9 cellular contexts compared by ENCODE assay signal in genomic region chr6:99416892-99417767, GRCh38. TPM values are rescaled to one million over a fixed set of nuclear protein-coding genes. Genes with fewer than 3 reads are reported as not detected.
A peak's percentile ranks its signal among the peaks of the same experiment; 100 is the strongest.
DNase-seq lines count a peak whose midpoint lies in the region; ATAC-seq and TF ChIP-seq lines count a peak whose summit lies in the region.
"Had no signal": no experiment of that assay in that cellular context is flagged by ENCODE, and none has a peak within 500 bp of the region (broad histone marks: within the 10 kb centered on the region; RNA-seq: fewer than 3 reads in every experiment).

No MANE protein-coding gene starts in this region.

- POLR2A ChIA-PET in T-cell (lab: Charles Lee): interaction anchor here in 1 of 2 donors (0.7 to 1.8 kb wide), 2 partner anchors 15 to 149 kb away, joined by 3 to 5 read pairs; no protein-coding TSS in a partner anchor

- no peak overlapping the region for H3K27ac Mint-ChIP-seq in T-cell

- TF ChIP-seq CTCF in GM13976 (IDR thresholded peaks at IDR 0.05; ENCODE audit: borderline replicate concordance, control extremely low read depth, extremely low read depth, insufficient read depth, missing control alignments): no peak

- H3K4me3 Mint-ChIP-seq in T-cell: peak overlapping the region; percentile 13 to 51 (median 49)

- H3K4me1 Mint-ChIP-seq in T-cell: peaks cover 72 to 78% (median 76%) of the 10 kb centered on the region in 3 donors

- in situ Hi-C loops in GM13976 (cut with MboI; ENCODE audit: low sequenced_read_pairs, unreplicated experiment): no loop called here

- peaks cover 30% of the 10 kb centered on the region for H3K36me3 Mint-ChIP-seq in T-cell

- DNase-seq in GM13976 (ENCODE audit: low spot score): peak; percentile 21
- DNase-seq in T-cell: no peak
- no peak for DNase-seq in glomerular visceral epithelial cell (ENCODE audit: extremely low spot score)
- DNase-seq in cortex of kidney (lab: John Stamatoyannopoulos, UW): no peak
- no peak for DNase-seq in DMS114 treated with DMSO at 0.1 percent for 48 hours (lab: John Stamatoyannopoulos, UW; ENCODE audit: unreplicated experiment)
- DNase-seq in occipital lobe (lab: John Stamatoyannopoulos, UW): no peak
- DNase-seq: activated CD4-positive, alpha-beta T cell treated with anti-CD3 and anti-CD28 coated beads for 1 hour had no signal

- no peaks in the 10 kb centered on the region for H3K9me3 Mint-ChIP-seq in T-cell

- ATAC-seq in GM19397 (IDR thresholded peaks at IDR 0.05; ENCODE audit: unreplicated experiment) (peak; percentile 84), HG02973 (IDR thresholded peaks at IDR 0.05; ENCODE audit: unreplicated experiment) (peak; percentile 83), T-cell (replicated peaks in 1 of 4) (peak in 2 of 4 experiments; percentile 48 to 58)

- no peaks in the 10 kb centered on the region for H3K27me3 Mint-ChIP-seq in T-cell

- CTCF ChIA-PET in T-cell (lab: Charles Lee): interaction anchor here in 1 of 2 donors (1.0 kb wide), 1 partner anchor 23 kb away, joined by 3 read pairs; the partner anchor contains the start of gene COQ3

RNA-seq across cellular contexts. Expression of gene PNISR, which starts 8.0 kb away (rescaled TPM):
- total RNA-seq in T-cell (100 to 1,000 TPM; 212 to 351 (median 234) TPM), occipital lobe (158 TPM)

RNA-seq across cellular contexts. Expression of gene COQ3, which starts 23.1 kb away (rescaled TPM):
- 1 to 10 TPM; 2.0 to 5.0 (median 2.9) TPM for total RNA-seq in T-cell
- total RNA-seq in occipital lobe: 12.2 TPM
